25 cellular contexts compared by ENCODE assay signal in genomic region chr4:74268643-74269042, GRCh38. TPM values are rescaled to one million over a fixed set of nuclear protein-coding genes. Genes with fewer than 3 reads are reported as not detected.
"Had no signal": no experiment of that assay in that cellular context is flagged by ENCODE, and none has a peak within 500 bp of the region (broad histone marks: within the 10 kb centered on the region; RNA-seq: fewer than 3 reads in every experiment).

No MANE protein-coding gene starts in this region.

- H3K36me3 Mint-ChIP-seq: mesothelial cell of epicardium, naive B cell, WTC11 had no signal

- H3K9me3 ChIP-seq: gastrocnemius medialis, pancreas, prostate gland, tibial nerve had no signal

- H3K4me3 Mint-ChIP-seq: activated CD8-positive, alpha-beta T cell treated with anti-CD3 and anti-CD28 coated beads for 36 hours; activated T-cell treated with anti-CD3 and anti-CD28 coated beads, Interleukin-2, amount 50 U/mL, for 4 hours; activated T-helper 17 cell treated with anti-CD3 and anti-CD28 coated beads, Interleukin-2, amount 50 U/mL, for 72 hours; central memory CD8-positive, alpha-beta T cell; dendritic cell treated with granulocyte-macrophage colony-stimulating factor and Interleukin-4, amounts not matched to agents 40 ng/mL and 50 ng/mL, for 4 days; endodermal cell; mesothelial cell of epicardium; naive B cell; nephron progenitor cell; WTC11 had no signal

- H3K27ac Mint-ChIP-seq: activated CD8-positive, alpha-beta T cell treated with anti-CD3 and anti-CD28 coated beads for 36 hours; activated T-helper 17 cell treated with anti-CD3 and anti-CD28 coated beads, Interleukin-2, amount 50 U/mL, for 72 hours; dendritic cell treated with granulocyte-macrophage colony-stimulating factor and Interleukin-4, amounts not matched to agents 40 ng/mL and 50 ng/mL, for 4 days; endodermal cell; mesothelial cell of epicardium; naive B cell; nephron progenitor cell; WTC11 had no signal

- H3K27ac ChIP-seq: gastrocnemius medialis, left ventricle myocardium inferior, pancreas, prostate gland, tibial nerve had no signal

- H3K9me3 Mint-ChIP-seq: activated CD8-positive, alpha-beta T cell treated with anti-CD3 and anti-CD28 coated beads for 36 hours; activated T-cell treated with anti-CD3 and anti-CD28 coated beads, Interleukin-2, amount 50 U/mL, for 4 hours; activated T-helper 17 cell treated with anti-CD3 and anti-CD28 coated beads, Interleukin-2, amount 50 U/mL, for 72 hours; central memory CD8-positive, alpha-beta T cell; dendritic cell treated with granulocyte-macrophage colony-stimulating factor and Interleukin-4, amounts not matched to agents 40 ng/mL and 50 ng/mL, for 4 days; mesothelial cell of epicardium; WTC11 had no signal

- DNase-seq: activated CD4-positive, alpha-beta T cell treated with anti-CD3 and anti-CD28 coated beads, Interleukin-2, amount 50 U/mL, for 1 hour; activated CD8-positive, alpha-beta T cell treated with anti-CD3 and anti-CD28 coated beads for 36 hours; activated gamma-delta T cell treated with Interleukin-2 at 50 U/mL for 16 hours; activated naive CD4-positive, alpha-beta T cell treated with anti-CD3 and anti-CD28 coated beads, Interleukin-2, amount 50 U/mL, for 16 hours; activated T-cell treated with anti-CD3 and anti-CD28 coated beads, Interleukin-2, amount 50 U/mL, for 4 hours; amniotic stem cell; endodermal cell; gastrocnemius medialis; glutamatergic neuron; left ventricle myocardium inferior; naive B cell; nephron progenitor cell; pancreas; retina; small intestine; stimulated activated naive CD4-positive, alpha-beta T cell had no signal

- ATAC-seq: activated CD8-positive, alpha-beta T cell treated with anti-CD3 and anti-CD28 coated beads for 36 hours; activated T-cell treated with anti-CD3 and anti-CD28 coated beads, Interleukin-2, amount 50 U/mL, for 4 hours; activated T-helper 17 cell treated with anti-CD3 and anti-CD28 coated beads, Interleukin-2, amount 50 U/mL, for 72 hours; sciatic nerve; WTC11 had no signal

- H3K27me3 ChIP-seq: gastrocnemius medialis, pancreas, tibial nerve had no signal

- H3K4me1 ChIP-seq: left ventricle myocardium inferior, prostate gland, tibial nerve had no signal

- H3K36me3 ChIP-seq: gastrocnemius medialis, left ventricle myocardium inferior, pancreas, prostate gland had no signal

- H3K4me1 Mint-ChIP-seq: central memory CD8-positive, alpha-beta T cell; nephron progenitor cell; WTC11 had no signal

- H3K27me3 Mint-ChIP-seq: activated CD8-positive, alpha-beta T cell treated with anti-CD3 and anti-CD28 coated beads for 36 hours; activated T-helper 17 cell treated with anti-CD3 and anti-CD28 coated beads, Interleukin-2, amount 50 U/mL, for 72 hours; central memory CD8-positive, alpha-beta T cell; dendritic cell treated with granulocyte-macrophage colony-stimulating factor and Interleukin-4, amounts not matched to agents 40 ng/mL and 50 ng/mL, for 4 days; naive B cell had no signal

- H3K4me3 ChIP-seq: gastrocnemius medialis, left ventricle myocardium inferior, pancreas, prostate gland, tibial nerve had no signal

RNA-seq across cellular contexts. Expression of gene EPGN, which starts 39.6 kb away (rescaled TPM):
- total RNA-seq: activated CD8-positive, alpha-beta T cell treated with anti-CD3 and anti-CD28 coated beads for 36 hours; activated T-helper 17 cell treated with anti-CD3 and anti-CD28 coated beads, Interleukin-2, amount 50 U/mL, for 72 hours; endodermal cell; gastrocnemius medialis; left ventricle myocardium inferior; lung microvascular endothelial cell; prostate gland; WTC11 had no signal
- polyA plus RNA-seq: pancreas, small intestine had no signal
